In the genomic region with DNA sequence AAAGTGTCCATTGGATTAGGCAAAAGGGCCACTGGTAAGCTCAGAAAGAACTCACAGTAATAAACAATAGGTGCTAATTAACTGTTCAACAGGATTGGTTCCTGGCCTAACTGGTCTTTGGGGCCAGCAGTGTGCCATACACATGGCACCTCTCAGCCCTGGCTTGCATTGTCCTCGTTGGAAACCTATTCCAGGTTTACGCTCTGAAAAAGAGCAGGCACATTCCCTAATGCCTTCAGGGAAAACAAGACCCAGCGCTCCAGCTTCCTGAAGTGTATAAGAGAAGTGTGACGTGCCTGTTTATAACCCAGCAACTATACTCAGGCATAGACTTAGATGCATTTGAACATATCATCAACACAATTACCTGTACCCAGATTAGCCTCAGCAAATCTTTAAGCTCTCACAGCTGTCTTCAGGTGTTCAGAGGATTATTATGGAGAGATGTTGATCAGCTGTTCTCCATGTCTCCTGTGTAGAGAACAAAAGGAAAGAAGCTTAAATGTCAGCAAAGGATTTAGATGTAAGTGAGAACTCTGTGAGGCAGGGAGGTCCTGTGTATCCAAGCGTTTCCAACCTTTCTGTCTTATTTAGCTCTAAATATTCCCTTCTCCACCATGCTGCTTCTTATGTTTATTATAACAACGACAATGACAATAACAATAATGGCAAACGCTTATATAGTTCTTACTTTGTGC, we compare ENCODE assay signal across 13 cellular contexts.
"Had no signal": no experiment of that assay in that cellular context is flagged by ENCODE, and none has a peak within 500 bp of the region (broad histone marks: within the 10 kb centered on the region; RNA-seq: fewer than 3 reads in every experiment).

No MANE protein-coding gene starts in this region.

- H3K4me1 Mint-ChIP-seq: central memory CD8-positive, alpha-beta T cell; nephron; T-cell had no signal

- H3K4me3 Mint-ChIP-seq: activated CD4-positive, alpha-beta T cell treated with anti-CD3 and anti-CD28 coated beads, Interleukin-2, amount 10 ng/mL, durations not matched to agents 7 days and 5 days; central memory CD8-positive, alpha-beta T cell; dendritic cell treated with granulocyte-macrophage colony-stimulating factor and Interleukin-4, amounts not matched to agents 40 ng/mL and 50 ng/mL, for 4 days; nephron; T-cell had no signal

- H3K27me3 ChIP-seq: sigmoid colon had no signal

- DNase-seq: activated CD4-positive, alpha-beta T cell treated with anti-CD3 and anti-CD28 coated beads, Interleukin-2, amount 10 ng/mL, durations not matched to agents 7 days and 5 days; activated naive CD4-positive, alpha-beta T cell treated with anti-CD3 and anti-CD28 coated beads, Interleukin-2, amount 50 U/mL, for 16 hours; activated T-cell treated with anti-CD3 and anti-CD28 coated beads for 4 hours; sigmoid colon; stimulated activated naive CD4-positive, alpha-beta T cell; substantia nigra; T-cell; T1000 had no signal

- H3K9me3 ChIP-seq: sigmoid colon had no signal

- H3K36me3 ChIP-seq: sigmoid colon had no signal

- H3K27ac ChIP-seq: sigmoid colon, VCaP had no signal

- H3K9me3 Mint-ChIP-seq: central memory CD8-positive, alpha-beta T cell; dendritic cell treated with granulocyte-macrophage colony-stimulating factor and Interleukin-4, amounts not matched to agents 40 ng/mL and 50 ng/mL, for 4 days; nephron; T-cell had no signal

- H3K27ac Mint-ChIP-seq: activated CD4-positive, alpha-beta T cell treated with anti-CD3 and anti-CD28 coated beads, Interleukin-2, amount 10 ng/mL, durations not matched to agents 7 days and 5 days; T-cell had no signal

- H3K27me3 Mint-ChIP-seq: central memory CD8-positive, alpha-beta T cell; dendritic cell treated with granulocyte-macrophage colony-stimulating factor and Interleukin-4, amounts not matched to agents 40 ng/mL and 50 ng/mL, for 4 days; T-cell had no signal

- H3K36me3 Mint-ChIP-seq: T-cell had no signal

- H3K4me3 ChIP-seq: lung, sigmoid colon had no signal
